ENCODE assay signal across 1 cellular context in the genomic region with DNA sequence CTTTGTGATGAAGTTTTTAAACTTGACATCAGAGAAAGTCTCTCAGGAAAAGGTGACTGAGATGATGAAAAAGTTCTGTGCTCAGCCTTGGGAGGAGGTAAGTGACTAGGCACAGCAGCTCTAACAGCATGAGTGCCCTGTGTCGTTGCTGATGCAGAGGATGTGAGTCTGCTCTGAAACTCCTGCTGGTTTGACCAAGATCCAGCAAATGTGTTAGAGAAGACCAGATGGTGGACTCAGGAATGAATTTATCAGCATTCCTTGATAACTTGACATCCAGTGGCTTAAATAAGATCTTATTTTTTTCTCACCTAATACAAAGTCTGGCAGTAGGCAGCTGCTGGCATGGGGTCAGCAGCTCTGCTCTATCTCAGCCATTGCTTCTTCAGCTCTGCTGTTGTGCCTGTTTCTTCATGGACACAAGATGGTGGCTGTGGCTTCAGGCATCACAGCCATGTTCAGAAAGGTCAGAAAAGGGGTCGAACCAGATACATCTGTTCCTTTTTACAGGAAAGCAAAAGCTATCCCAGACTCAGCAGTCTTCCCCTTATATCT.
TF ChIP-seq lines count a peak whose summit lies in the region.

No MANE protein-coding gene starts in this region.

TF ChIP-seq in SK-N-SH treated with all-trans-retinoic acid at 6 μM for 48 hours, 23 proteins besides CTCF, POLR2A, EP300 and RAD21 (continued from another document):
- no peak for TF ChIP-seq ZFP30 (CRISPR knock-in tag; IDR thresholded peaks at IDR 0.05)
- TF ChIP-seq, protein P1, sequence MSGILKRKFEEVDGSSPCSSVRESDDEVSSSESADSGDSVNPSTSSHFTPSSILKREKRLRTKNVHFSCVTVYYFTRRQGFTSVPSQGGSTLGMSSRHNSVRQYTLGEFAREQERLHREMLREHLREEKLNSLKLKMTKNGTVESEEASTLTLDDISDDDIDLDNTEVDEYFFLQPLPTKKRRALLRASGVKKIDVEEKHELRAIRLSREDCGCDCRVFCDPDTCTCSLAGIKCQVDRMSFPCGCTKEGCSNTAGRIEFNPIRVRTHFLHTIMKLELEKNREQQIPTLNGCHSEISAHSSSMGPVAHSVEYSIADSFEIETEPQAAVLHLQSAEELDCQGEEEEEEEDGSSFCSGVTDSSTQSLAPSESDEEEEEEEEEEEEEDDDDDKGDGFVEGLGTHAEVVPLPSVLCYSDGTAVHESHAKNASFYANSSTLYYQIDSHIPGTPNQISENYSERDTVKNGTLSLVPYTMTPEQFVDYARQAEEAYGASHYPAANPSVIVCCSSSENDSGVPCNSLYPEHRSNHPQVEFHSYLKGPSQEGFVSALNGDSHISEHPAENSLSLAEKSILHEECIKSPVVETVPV (CRISPR knock-in tag; IDR thresholded peaks at IDR 0.05), result no peak
